17 cellular contexts compared by ENCODE assay signal in the genomic region with DNA sequence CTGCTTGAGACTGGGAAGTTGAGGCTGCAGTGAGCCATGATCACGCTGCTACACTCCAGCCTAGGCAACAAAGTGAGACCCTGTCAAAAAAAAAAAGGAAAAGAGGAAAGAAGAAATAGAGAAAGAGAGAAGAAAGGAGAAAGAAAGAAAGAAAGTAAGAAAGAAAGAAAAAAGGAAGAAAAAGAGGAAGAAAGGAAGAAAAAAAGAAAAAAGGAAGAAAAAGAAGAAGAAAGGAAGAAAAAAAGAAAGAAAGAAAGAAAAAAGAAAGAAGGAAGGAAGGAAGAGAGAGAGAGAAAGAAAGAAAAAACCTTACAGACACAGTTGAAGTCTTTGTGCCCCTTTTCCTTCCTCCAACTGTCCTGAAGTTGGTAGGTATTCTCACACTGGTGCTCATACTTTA. TPM values are rescaled to one million over a fixed set of nuclear protein-coding genes. Genes with fewer than 3 reads are reported as not detected.
DNase-seq lines count a peak whose midpoint lies in the region; ATAC-seq and TF ChIP-seq lines count a peak whose summit lies in the region.
"Had no signal": no experiment of that assay in that cellular context is flagged by ENCODE, and none has a peak within 500 bp of the region (broad histone marks: within the 10 kb centered on the region; RNA-seq: fewer than 3 reads in every experiment).

No MANE protein-coding gene starts in this region.

- peak overlapping the region; percentile 96 for H3K27ac ChIP-seq in neutrophil
- H3K27ac ChIP-seq: HL-60 had no signal

- no peak for TF ChIP-seq CTCF in activated B cell treated with CpG ODN at 0.5 μM for 24 hours (IDR thresholded peaks at IDR 0.05)
- no peak for TF ChIP-seq CTCF in neutrophil (IDR thresholded peaks at IDR 0.05)

- intact Hi-C loops in activated naive CD4-positive, alpha-beta T cell treated with anti-CD3 and anti-CD28 coated beads for 36 hours (cut with micrococcal nuclease), result no loop called here
- intact Hi-C loops in activated B cell treated with CpG ODN at 0.5 μM for 24 hours (cut with micrococcal nuclease), result loop anchor here (5.0 kb wide), 1 partner anchor 867 kb away; no protein-coding TSS in a partner anchor
- intact Hi-C loops in Right ventricle myocardium inferior (cut with DNase I), result no loop called here

- CTCF ChIA-PET in activated naive CD4-positive, alpha-beta T cell treated with anti-CD3 and anti-CD28 coated beads for 36 hours (lab: Charles Lee), result no interaction called here
- CTCF ChIA-PET in activated B cell treated with CpG ODN at 0.5 μM for 24 hours (lab: Charles Lee), result interaction anchor here (1.0 kb wide), 1 partner anchor 506 kb away, joined by 4 read pairs; no protein-coding TSS in a partner anchor

- no peak for DNase-seq in activated naive CD4-positive, alpha-beta T cell treated with anti-CD3 and anti-CD28 coated beads for 36 hours
- DNase-seq in activated B cell treated with CpG ODN at 0.5 μM for 24 hours, result no peak
- no peak for DNase-seq in cerebellum (ENCODE audit: low spot score)
- DNase-seq in NCI-H1417 treated with DMSO at 0.1 percent for 48 hours (lab: John Stamatoyannopoulos, UW), result no peak
- DNase-seq in Right ventricle myocardium inferior (ENCODE audit: missing footprints), result no peak
- DNase-seq: 8988T; C1 segment of cervical spinal cord; CD8-positive, alpha-beta T cell; COR-L47; DMS153; DMS79 treated with DMSO at 0.1 percent for 48 hours; EL; HCEC 1CT had no signal

- H3K4me1 Mint-ChIP-seq in activated naive CD4-positive, alpha-beta T cell treated with anti-CD3 and anti-CD28 coated beads, Interleukin-2, amount 50 U/mL, for 24 hours, result no peaks in the 10 kb centered on the region
- no peaks in the 10 kb centered on the region for H3K4me1 Mint-ChIP-seq in activated naive CD4-positive, alpha-beta T cell treated with anti-CD3 and anti-CD28 coated beads for 36 hours (ENCODE audit: low read depth)
- no peaks in the 10 kb centered on the region for H3K4me1 Mint-ChIP-seq in activated B cell treated with CpG ODN at 0.5 μM for 24 hours

- ATAC-seq in activated B cell treated with CpG ODN at 0.5 μM for 24 hours (ENCODE audit: low read depth) (no peak), Right ventricle myocardium inferior (no peak)
- ATAC-seq: CD8-positive, alpha-beta T cell had no signal

- H3K9me3 Mint-ChIP-seq in activated naive CD4-positive, alpha-beta T cell treated with anti-CD3 and anti-CD28 coated beads, Interleukin-2, amount 50 U/mL, for 24 hours, result no peaks in the 10 kb centered on the region
- no peaks in the 10 kb centered on the region for H3K9me3 Mint-ChIP-seq in activated naive CD4-positive, alpha-beta T cell treated with anti-CD3 and anti-CD28 coated beads for 36 hours
- no peaks in the 10 kb centered on the region for H3K9me3 Mint-ChIP-seq in activated B cell treated with CpG ODN at 0.5 μM for 24 hours
- H3K9me3 Mint-ChIP-seq: CD8-positive, alpha-beta T cell had no signal

- H3K36me3 Mint-ChIP-seq in activated naive CD4-positive, alpha-beta T cell treated with anti-CD3 and anti-CD28 coated beads, Interleukin-2, amount 50 U/mL, for 24 hours, result no peaks in the 10 kb centered on the region
- no peaks in the 10 kb centered on the region for H3K36me3 Mint-ChIP-seq in activated naive CD4-positive, alpha-beta T cell treated with anti-CD3 and anti-CD28 coated beads for 36 hours (ENCODE audit: low read depth)
- H3K36me3 Mint-ChIP-seq in activated B cell treated with CpG ODN at 0.5 μM for 24 hours (ENCODE audit: low read depth), result no peaks in the 10 kb centered on the region
- H3K36me3 Mint-ChIP-seq: CD8-positive, alpha-beta T cell had no signal

- H3K27me3 Mint-ChIP-seq in activated naive CD4-positive, alpha-beta T cell treated with anti-CD3 and anti-CD28 coated beads, Interleukin-2, amount 50 U/mL, for 24 hours, result peaks cover 3% of the 10 kb centered on the region
- peaks cover 5% of the 10 kb centered on the region for H3K27me3 Mint-ChIP-seq in activated naive CD4-positive, alpha-beta T cell treated with anti-CD3 and anti-CD28 coated beads for 36 hours (ENCODE audit: low read depth)
- peaks cover 16% of the 10 kb centered on the region for H3K27me3 Mint-ChIP-seq in activated B cell treated with CpG ODN at 0.5 μM for 24 hours

- H3K9me3 ChIP-seq in neutrophil, result no peaks in the 10 kb centered on the region

- peaks cover 53 to 55% of the 10 kb centered on the region in 2 experiments for H3K4me1 ChIP-seq in neutrophil (ENCODE audit: control insufficient read depth in 1 of 2, insufficient read depth in 1 of 2, low read depth in 1 of 2, low read length in 1 of 2)

- no peak overlapping the region for H3K4me3 ChIP-seq in neutrophil (ENCODE audit: low read depth in 1 of 2, low read length in 1 of 2)

- H3K36me3 ChIP-seq in neutrophil, result no peaks in the 10 kb centered on the region

- H3K4me3 Mint-ChIP-seq in activated naive CD4-positive, alpha-beta T cell treated with anti-CD3 and anti-CD28 coated beads, Interleukin-2, amount 50 U/mL, for 24 hours, result no peak overlapping the region
- H3K4me3 Mint-ChIP-seq in activated naive CD4-positive, alpha-beta T cell treated with anti-CD3 and anti-CD28 coated beads for 36 hours, result no peak overlapping the region
- H3K4me3 Mint-ChIP-seq in activated B cell treated with CpG ODN at 0.5 μM for 24 hours, result no peak overlapping the region
- H3K4me3 Mint-ChIP-seq: CD8-positive, alpha-beta T cell had no signal

- H3K27ac Mint-ChIP-seq in activated naive CD4-positive, alpha-beta T cell treated with anti-CD3 and anti-CD28 coated beads, Interleukin-2, amount 50 U/mL, for 24 hours, result peak overlapping the region; percentile 57
- no peak overlapping the region for H3K27ac Mint-ChIP-seq in activated naive CD4-positive, alpha-beta T cell treated with anti-CD3 and anti-CD28 coated beads for 36 hours
- H3K27ac Mint-ChIP-seq in activated B cell treated with CpG ODN at 0.5 μM for 24 hours, result peak overlapping the region; percentile 50
- H3K27ac Mint-ChIP-seq: CD8-positive, alpha-beta T cell had no signal

- POLR2A ChIA-PET in activated B cell treated with CpG ODN at 0.5 μM for 24 hours (lab: Charles Lee), result no interaction called here

- H3K27me3 ChIP-seq in neutrophil, result no peaks in the 10 kb centered on the region

RNA-seq across cellular contexts. Expression of gene LEP, which starts 26.6 kb away (rescaled TPM):
- not detected for total RNA-seq in activated naive CD4-positive, alpha-beta T cell treated with anti-CD3 and anti-CD28 coated beads for 36 hours
- not detected in 2 replicates for total RNA-seq in activated B cell treated with CpG ODN at 0.5 μM for 24 hours
- 0.09 TPM for total RNA-seq in cerebellum
- 2.7 TPM for total RNA-seq in Right ventricle myocardium inferior
- total RNA-seq: CD8-positive, alpha-beta T cell; H4 had no signal
